ENCODE assay signal across 9 cellular contexts in genomic region chr15:31975446-31976229, GRCh38. TPM values are rescaled to one million over a fixed set of nuclear protein-coding genes. Genes with fewer than 3 reads are reported as not detected.
DNase-seq lines count a peak whose midpoint lies in the region; ATAC-seq and TF ChIP-seq lines count a peak whose summit lies in the region.
"Had no signal": no experiment of that assay in that cellular context is flagged by ENCODE, and none has a peak within 500 bp of the region (broad histone marks: within the 10 kb centered on the region; RNA-seq: fewer than 3 reads in every experiment).

No MANE protein-coding gene starts in this region.

- whole genome bisulfite sequencing in body of pancreas, 2 donors: 30 to 32% methylated on average over 2 to 27 of the region's 27 CpGs
- 60 to 67% methylated on average over 1 of the region's 27 CpGs for WGBS in gastroesophageal sphincter (ENCODE audit: low coverage in 1 of 2), 2 donors

- CTCF ChIA-PET in naive thymus-derived CD4-positive, alpha-beta T cell (lab: Charles Lee): no interaction called here

- POLR2A ChIA-PET in naive thymus-derived CD4-positive, alpha-beta T cell (lab: Charles Lee): no interaction called here

- peaks cover 0 to 22% (median 12%) of the 10 kb centered on the region in 7 donors for H3K4me1 Mint-ChIP-seq in naive thymus-derived CD4-positive, alpha-beta T cell

- no peaks in the 10 kb centered on the region for H3K9me3 Mint-ChIP-seq in naive thymus-derived CD4-positive, alpha-beta T cell
- H3K9me3 Mint-ChIP-seq: activated B cell treated with CpG ODN at 0.5 μM for 24 hours had no signal

- intact Hi-C loops in body of pancreas (cut with DNase I): no loop called here
- intact Hi-C loops in naive thymus-derived CD4-positive, alpha-beta T cell (cut with micrococcal nuclease): loop anchor here in 1 of 2 donors (5.0 to 10.0 kb wide), 2 partner anchors 331 to 1313 kb away; no protein-coding TSS in a partner anchor

- H3K27me3 Mint-ChIP-seq in naive thymus-derived CD4-positive, alpha-beta T cell: peaks cover 9 to 41% (median 33%) of the 10 kb centered on the region in 5 donors

- ATAC-seq in body of pancreas (peak; percentile 26), GM18519 (IDR thresholded peaks at IDR 0.05; ENCODE audit: low FRiP score, unreplicated experiment) (no peak), gastroesophageal sphincter (no peak)
- no peak for ATAC-seq in naive thymus-derived CD4-positive, alpha-beta T cell

- no peak overlapping the region for H3K27ac Mint-ChIP-seq in naive thymus-derived CD4-positive, alpha-beta T cell
- H3K27ac Mint-ChIP-seq: activated B cell treated with CpG ODN at 0.5 μM for 24 hours had no signal

- H3K4me1 ChIP-seq in body of pancreas (peaks cover 19% of the 10 kb centered on the region), gastroesophageal sphincter (peaks cover 0 to 11% (median 4%) of the 10 kb centered on the region in 3 donors)
- peaks cover 0 to 7% of the 10 kb centered on the region in 2 donors for H3K4me1 ChIP-seq in naive thymus-derived CD4-positive, alpha-beta T cell (ENCODE audit: control insufficient read depth in 2 of 2, insufficient read depth in 2 of 2, low read length in 2 of 2)

- TF ChIP-seq POLR2A in body of pancreas (IDR thresholded peaks at IDR 0.05) (no peak), gastroesophageal sphincter (IDR thresholded peaks at IDR 0.05) (no peak)

- no peak for TF ChIP-seq EP300 in gastroesophageal sphincter (IDR thresholded peaks at IDR 0.05)

- peak in 1 of 7 experiments; percentile 10 for TF ChIP-seq CTCF in body of pancreas (IDR thresholded peaks at IDR 0.05)
- TF ChIP-seq CTCF in gastroesophageal sphincter (IDR thresholded peaks at IDR 0.05): no peak

- peak overlapping the region in 9 of 10 donors; percentile 5 to 79 (median 35) for H3K4me3 Mint-ChIP-seq in naive thymus-derived CD4-positive, alpha-beta T cell
- H3K4me3 Mint-ChIP-seq: activated B cell treated with CpG ODN at 0.5 μM for 24 hours had no signal

- no peaks in the 10 kb centered on the region for H3K36me3 ChIP-seq in body of pancreas (replicated peaks in 1 of 2; ENCODE audit: insufficient read depth in 1 of 2, low read depth in 2 of 2)
- no peaks in the 10 kb centered on the region for H3K36me3 ChIP-seq in naive thymus-derived CD4-positive, alpha-beta T cell (ENCODE audit: control insufficient read depth in 2 of 3, insufficient read depth in 3 of 3, low read length in 3 of 3)
- no peaks in the 10 kb centered on the region for H3K36me3 ChIP-seq in gastroesophageal sphincter

- no peak overlapping the region for H3K27ac ChIP-seq in body of pancreas
- no peak overlapping the region for H3K27ac ChIP-seq in naive thymus-derived CD4-positive, alpha-beta T cell (ENCODE audit: low read depth, low read length)
- H3K27ac ChIP-seq in gastroesophageal sphincter: no peak overlapping the region

- H3K9me3 ChIP-seq in body of pancreas (no peaks in the 10 kb centered on the region), gastroesophageal sphincter (no peaks in the 10 kb centered on the region)
- H3K9me3 ChIP-seq in naive thymus-derived CD4-positive, alpha-beta T cell (ENCODE audit: control insufficient read depth in 2 of 3, low read length in 3 of 3): no peaks in the 10 kb centered on the region

- no peaks in the 10 kb centered on the region for H3K27me3 ChIP-seq in body of pancreas
- H3K27me3 ChIP-seq in naive thymus-derived CD4-positive, alpha-beta T cell (ENCODE audit: control insufficient read depth in 2 of 2, insufficient read depth in 2 of 2, low read length in 2 of 2): no peaks in the 10 kb centered on the region
- H3K27me3 ChIP-seq in gastroesophageal sphincter: peaks cover 49% of the 10 kb centered on the region

- H3K36me3 Mint-ChIP-seq in naive thymus-derived CD4-positive, alpha-beta T cell: no peaks in the 10 kb centered on the region

- H3K4me3 ChIP-seq in body of pancreas: no peak overlapping the region
- H3K4me3 ChIP-seq in naive thymus-derived CD4-positive, alpha-beta T cell (ENCODE audit: low read length): no peak overlapping the region
- H3K4me3 ChIP-seq in gastroesophageal sphincter: peak overlapping the region in 1 of 2 donors; percentile 22

- DNase-seq in D341Med (ENCODE audit: low spot score) (peak; percentile 43), NAMALWA (ENCODE audit: low spot score) (peak; percentile 27), body of pancreas (peak; percentile 29 to 55 (median 36)), activated gamma-delta T cell (lab: John Stamatoyannopoulos, UW) (no peak)
- peak in 1 of 9 donors; percentile 8 for DNase-seq in naive thymus-derived CD4-positive, alpha-beta T cell
- no peak for DNase-seq in stimulated activated CD4-positive, alpha-beta T cell treated with anti-CD3 and anti-CD28 coated beads, Interleukin-4, amount 100 ng/mL, for 1 hour
- DNase-seq: activated B cell treated with CpG ODN at 0.5 μM for 24 hours had no signal

RNA-seq across cellular contexts. Expression of gene CHRNA7, which starts 54.7 kb away (rescaled TPM):
- total RNA-seq in body of pancreas: 1 to 10 TPM; 2.6 to 4.4 TPM
- total RNA-seq in naive thymus-derived CD4-positive, alpha-beta T cell: 1 to 10 TPM in 2 of 5 experiments, under 1 TPM in 1, not detected in 2; 0.24 to 1.6 (median 1.3) TPM
- under 1 TPM in 1 of 2 donors, not detected in 1; 0.09 TPM for polyA plus RNA-seq in naive thymus-derived CD4-positive, alpha-beta T cell
- total RNA-seq in gastroesophageal sphincter: 1 to 10 TPM in 2 of 4 donors, under 1 TPM in 2; 0.13 to 2.5 (median 1.0) TPM
- total RNA-seq: activated B cell treated with CpG ODN at 0.5 μM for 24 hours had no signal

Comparison
In these comparisons a context has a peak if more than half of its experiments do, and no peak if none do; other contexts are left out.
1. DNase-seq: peak in D341Med (single experiment), NAMALWA (single experiment) and body of pancreas (4 of 4); none in stimulated activated CD4-positive, alpha-beta T cell treated with anti-CD3 and anti-CD28 coated beads, Interleukin-4, amount 100 ng/mL, for 1 hour (single experiment) and activated gamma-delta T cell (single experiment).